Comparison of ENCODE assay signal across 13 cellular contexts in the genomic region with DNA sequence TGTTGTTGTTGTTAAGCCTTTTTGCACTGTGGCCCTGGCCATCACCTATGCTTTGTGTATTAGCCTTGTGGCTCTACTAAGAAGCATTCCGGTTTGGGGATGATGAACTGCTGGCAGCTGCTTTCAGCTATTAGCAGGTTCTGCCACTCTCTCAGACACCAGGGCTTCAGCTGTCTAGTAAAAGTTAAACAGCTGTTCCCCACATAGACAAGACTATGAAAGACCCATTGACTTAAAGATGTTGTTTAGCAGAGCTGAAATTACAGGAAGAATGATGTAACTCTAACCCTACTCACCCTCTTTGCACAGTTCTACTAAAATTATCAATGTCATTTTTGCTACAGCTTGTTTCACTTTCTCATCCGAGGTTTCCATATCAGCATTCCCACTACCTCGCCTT.
DNase-seq lines count a peak whose midpoint lies in the region; ATAC-seq and TF ChIP-seq lines count a peak whose summit lies in the region.
"Had no signal": no experiment of that assay in that cellular context is flagged by ENCODE, and none has a peak within 500 bp of the region (broad histone marks: within the 10 kb centered on the region; RNA-seq: fewer than 3 reads in every experiment).

No MANE protein-coding gene starts in this region.

- DNase-seq in DMS 273 (lab: John Stamatoyannopoulos, UW; ENCODE audit: unreplicated experiment) (peak; percentile 69), NCI-H1694 treated with DMSO at 0.1 percent for 48 hours (lab: John Stamatoyannopoulos, UW) (peak; percentile 44), memory B cell (ENCODE audit: low spot score in 2 of 2) (no peak), mesenteric fat pad (ENCODE audit: low spot score) (no peak), UCSD-AML1 (lab: John Stamatoyannopoulos, UW; ENCODE audit: unreplicated experiment) (no peak)
- DNase-seq in activated CD4-positive, CD25-positive, alpha-beta regulatory T cell treated with anti-CD3 and anti-CD28 coated beads, Interleukin-2, amount 50 U/mL, for 72 hours = no peak
- DNase-seq: amniotic stem cell; CD8-positive, alpha-beta T cell; head of caudate nucleus; NCI-H1092; T1000 had no signal

- H3K4me1 Mint-ChIP-seq in brain = peaks cover 56% of the 10 kb centered on the region
- peaks cover 5% of the 10 kb centered on the region for H3K4me1 Mint-ChIP-seq in memory B cell

- peak overlapping the region in 4 of 5 experiments; percentile 22 to 92 (median 70) for H3K27ac Mint-ChIP-seq in brain
- H3K27ac Mint-ChIP-seq in memory B cell = peak overlapping the region; percentile 1
- H3K27ac Mint-ChIP-seq: CD8-positive, alpha-beta T cell had no signal

- H3K9me3 Mint-ChIP-seq in brain (no peaks in the 10 kb centered on the region), memory B cell (no peaks in the 10 kb centered on the region)
- H3K9me3 Mint-ChIP-seq: CD8-positive, alpha-beta T cell had no signal

- no peak for ATAC-seq in memory B cell (ENCODE audit: low read depth)
- ATAC-seq in GM18870 (IDR thresholded peaks at IDR 0.05; ENCODE audit: unreplicated experiment) = no peak
- ATAC-seq: CD8-positive, alpha-beta T cell had no signal

- H3K36me3 Mint-ChIP-seq in brain (peaks cover 78% of the 10 kb centered on the region), memory B cell (peaks cover 27% of the 10 kb centered on the region)

- H3K27me3 Mint-ChIP-seq in brain = no peaks in the 10 kb centered on the region
- no peaks in the 10 kb centered on the region for H3K27me3 Mint-ChIP-seq in memory B cell

- no peak for TF ChIP-seq CTCF in brain (conservative IDR thresholded peaks at IDR 0.05)

- H3K4me3 Mint-ChIP-seq in brain (peak overlapping the region in 3 of 5 experiments; percentile 10 to 55 (median 51)), memory B cell (no peak overlapping the region)
- H3K4me3 Mint-ChIP-seq: CD8-positive, alpha-beta T cell had no signal

Comparison
In these comparisons a context has a peak if more than half of its experiments do, and no peak if none do; other contexts are left out.
1. DNase-seq: peak in DMS 273 (single experiment) and NCI-H1694 treated with DMSO at 0.1 percent for 48 hours (single experiment); none in memory B cell (0 of 2), activated CD4-positive, CD25-positive, alpha-beta regulatory T cell treated with anti-CD3 and anti-CD28 coated beads, Interleukin-2, amount 50 U/mL, for 72 hours (single experiment), mesenteric fat pad (single experiment) and UCSD-AML1 (single experiment).